ENCODE assay signal across 18 cellular contexts in the genomic region with DNA sequence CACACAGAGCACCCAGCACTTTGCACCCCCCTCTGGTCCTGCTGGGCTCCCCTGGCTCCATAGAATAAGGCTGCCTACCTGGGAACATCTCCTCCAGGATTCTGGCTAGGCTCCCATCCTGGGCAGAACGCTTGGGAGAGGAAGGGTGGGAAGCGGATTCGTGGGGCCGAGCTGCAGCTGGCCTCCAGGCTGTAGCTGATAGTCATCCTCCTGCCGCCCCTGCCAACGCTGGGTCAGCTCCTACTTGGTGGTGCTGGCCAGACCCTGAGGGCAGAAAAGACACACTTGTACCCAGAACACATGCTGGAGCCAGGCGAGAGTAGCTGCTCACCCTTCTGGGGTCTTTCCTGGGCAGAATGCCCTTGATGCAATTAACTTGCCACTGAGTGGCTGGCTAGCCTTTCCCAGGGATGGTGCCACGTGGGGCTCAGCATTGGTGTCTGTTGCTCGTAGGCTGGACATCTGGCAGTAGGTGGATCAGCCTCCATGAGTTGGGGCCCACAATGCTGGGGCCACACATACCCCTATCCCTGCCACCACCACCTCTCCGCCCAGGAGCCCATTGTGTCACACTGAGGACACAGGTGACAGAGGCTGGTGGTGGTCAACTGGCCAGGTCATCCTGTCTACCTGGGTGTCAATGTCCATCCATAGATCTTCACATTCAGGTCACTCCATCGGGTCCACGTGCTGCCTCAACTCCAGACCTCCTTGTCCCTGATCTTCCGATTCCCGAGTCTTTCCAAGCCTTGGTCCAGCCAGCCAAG.
DNase-seq lines count a peak whose midpoint lies in the region; ATAC-seq, FAIRE-seq and TF ChIP-seq lines count a peak whose summit lies in the region.
"Had no signal": no experiment of that assay in that cellular context is flagged by ENCODE, and none has a peak within 500 bp of the region (broad histone marks: within the 10 kb centered on the region; RNA-seq: fewer than 3 reads in every experiment).

No MANE protein-coding gene starts in this region.

- peak overlapping the region; percentile 75 to 94 (median 85) for H3K9ac ChIP-seq in BLaER1 treated with 17β-estradiol and CSF1 and Interleukin-3, amounts not matched to agents 10 nM and 100 nM
- H3K9ac ChIP-seq in HepG2 (ENCODE audit: insufficient read depth, low read depth, low read length) = no peak overlapping the region

- H3K36me3 ChIP-seq in BLaER1 treated with 17β-estradiol and CSF1 and Interleukin-3, amounts not matched to agents 10 nM and 100 nM = peaks cover 0 to 10% (median 0%) of the 10 kb centered on the region in 11 experiments; a peak in 4 of 22 replicates
- no peaks in the 10 kb centered on the region for H3K36me3 ChIP-seq in Peyer's patch
- H3K36me3 ChIP-seq in HepG2 (replicated peaks in 1 of 2; ENCODE audit: control insufficient read depth in 1 of 2, insufficient read depth in 2 of 2, low read length in 2 of 2) = no peaks in the 10 kb centered on the region
- H3K36me3 ChIP-seq in spleen = no peaks in the 10 kb centered on the region
- H3K36me3 ChIP-seq: MG63 had no signal

- H3K27me3 ChIP-seq in BLaER1 treated with 17β-estradiol and CSF1 and Interleukin-3, amounts not matched to agents 10 nM and 100 nM = no peaks in the 10 kb centered on the region
- no peaks in the 10 kb centered on the region for H3K27me3 ChIP-seq in Peyer's patch
- no peaks in the 10 kb centered on the region; a peak in 1 of 5 replicates for H3K27me3 ChIP-seq in HepG2 (ENCODE audit: control insufficient read depth in 1 of 2, insufficient read depth in 2 of 2, low read length in 2 of 2)
- no peaks in the 10 kb centered on the region for H3K27me3 ChIP-seq in spleen (replicated peaks in 1 of 7)
- H3K27me3 ChIP-seq: MG63 had no signal

- DNase-seq in Peyer's patch (peak in 2 of 3 donors; percentile 24 to 34), HepG2 (ENCODE audit: low spot score) (no peak), spleen (peak; percentile 86), progenitor cell of endocrine pancreas (ENCODE audit: low spot score, unreplicated experiment) (no peak), NCI-H1930 (lab: John Stamatoyannopoulos, UW) (no peak), NCI-H128 (lab: John Stamatoyannopoulos, UW; ENCODE audit: unreplicated experiment) (no peak)
- DNase-seq: amniotic stem cell; HCEC 1CT; mesenchymal stem cell; MG63; NCI-H1694 treated with DMSO at 0.1 percent for 48 hours; NK-92 treated with Interleukin-12 subunit alpha and Interleukin-12 subunit beta, amount 100 ng/mL, for 24 hours had no signal

- no peak for TF ChIP-seq POLR2A in Peyer's patch (IDR thresholded peaks at IDR 0.05)
- no peak for TF ChIP-seq POLR2A in HepG2 (IDR thresholded peaks at IDR 0.05; ENCODE audit: insufficient read depth in 1 of 2, low read depth in 2 of 2, low read length in 2 of 2)
- no peak for TF ChIP-seq POLR2A in spleen (IDR thresholded peaks at IDR 0.05)

- CTCF ChIA-PET in HepG2 (lab: Yijun Ruan, JAX; ENCODE audit: low intra/inter-chr PET ratio, low total read pairs) = no interaction called here

- 20% methylated on average over 14 of the region's 14 CpGs for WGBS in HepG2 (ENCODE audit: low lambda C conversion rate)
- WGBS in spleen, 5 donors = 78 to 94% (median 85%) methylated on average over 9 to 14 of the region's 14 CpGs

- intact Hi-C loops in HepG2 (cut with micrococcal nuclease; ENCODE audit: unreplicated experiment) (no loop called here), spleen (cut with DNase I; ENCODE audit: low total_unique reads) (no loop called here)

- in situ Hi-C loops in HepG2 (cut with HindIII; ENCODE audit: extremely low pct_ligation_motif_present, low pct_unique_long_range_greater_than_20kb) = no loop called here

- H4K20me1 ChIP-seq in BLaER1 treated with 17β-estradiol and CSF1 and Interleukin-3, amounts not matched to agents 10 nM and 100 nM = no peaks in the 10 kb centered on the region
- H4K20me1 ChIP-seq in HepG2 (ENCODE audit: insufficient read depth, low read length) = no peaks in the 10 kb centered on the region

- no TSS peak for BruUV-seq in HepG2 (replicated peaks; lab: Mats Ljungman, UMichigan)

- H3K27ac ChIP-seq in BLaER1 treated with 17β-estradiol and CSF1 and Interleukin-3, amounts not matched to agents 10 nM and 100 nM = peak overlapping the region; percentile 87 to 100 (median 98)
- peak overlapping the region in 2 of 4 donors; percentile 13 to 45 for H3K27ac ChIP-seq in Peyer's patch
- H3K27ac ChIP-seq in HepG2 (ENCODE audit: extremely low read length, insufficient read depth, low read length) = no peak overlapping the region
- H3K27ac ChIP-seq in spleen = peak overlapping the region in 7 of 8 donors; percentile 78 to 98 (median 93)

- no peaks in the 10 kb centered on the region for H3K27me3 Mint-ChIP-seq in progenitor cell of endocrine pancreas
- H3K27me3 Mint-ChIP-seq: central memory CD8-positive, alpha-beta T cell; stimulated activated naive CD8-positive, alpha-beta T cell treated with anti-CD3 and anti-CD28 coated beads, Interleukin-15, Interleukin-2, amounts not matched to agents 100 ng/mL and 50 ng/mL, for 24 hours had no signal

- peaks cover 2% of the 10 kb centered on the region for H3K9me3 Mint-ChIP-seq in progenitor cell of endocrine pancreas (ENCODE audit: low read depth)
- H3K9me3 Mint-ChIP-seq: central memory CD8-positive, alpha-beta T cell had no signal

- H3K4me1 Mint-ChIP-seq in progenitor cell of endocrine pancreas (ENCODE audit: low read depth) = no peaks in the 10 kb centered on the region
- H3K4me1 Mint-ChIP-seq: nephron had no signal

- no peaks in the 10 kb centered on the region for H3K36me3 Mint-ChIP-seq in progenitor cell of endocrine pancreas (ENCODE audit: insufficient read depth)
- H3K36me3 Mint-ChIP-seq: IgD-negative memory B cell had no signal

- TF ChIP-seq CTCF in Peyer's patch (IDR thresholded peaks at IDR 0.05) (no peak), HepG2 (CRISPR knock-in tag; IDR thresholded peaks at IDR 0.05) (no peak), spleen (IDR thresholded peaks at IDR 0.05 in 8 of 11, conservative IDR thresholded peaks at IDR 0.05 in 3 of 11) (no peak), progenitor cell of endocrine pancreas (IDR thresholded peaks at IDR 0.05; ENCODE audit: unreplicated experiment) (no peak)

- H3K27ac Mint-ChIP-seq in progenitor cell of endocrine pancreas = no peak overlapping the region
- H3K27ac Mint-ChIP-seq: nephron; stimulated activated naive CD8-positive, alpha-beta T cell treated with anti-CD3 and anti-CD28 coated beads, Interleukin-15, Interleukin-2, amounts not matched to agents 100 ng/mL and 50 ng/mL, for 24 hours had no signal

- H3K4me3 Mint-ChIP-seq in progenitor cell of endocrine pancreas (ENCODE audit: low read depth) = no peak overlapping the region
- H3K4me3 Mint-ChIP-seq: central memory CD8-positive, alpha-beta T cell; nephron; stimulated activated naive CD8-positive, alpha-beta T cell treated with anti-CD3 and anti-CD28 coated beads, Interleukin-15, Interleukin-2, amounts not matched to agents 100 ng/mL and 50 ng/mL, for 24 hours had no signal

- TF ChIP-seq RAD21 in HepG2 (CRISPR knock-in tag; IDR thresholded peaks at IDR 0.05) = no peak

- TF ChIP-seq EP300 in HepG2 (IDR thresholded peaks at IDR 0.05; ENCODE audit: low read depth in 2 of 2, low read length in 2 of 2) (no peak), HepG2 (CRISPR knock-in tag; IDR thresholded peaks at IDR 0.05; ENCODE audit: borderline replicate concordance) (no peak)

- POLR2A ChIA-PET in HepG2 (lab: Yijun Ruan, JAX) = no interaction called here

- ATAC-seq in HepG2 = peak; percentile 8

- no peaks in the 10 kb centered on the region for H3K79me2 ChIP-seq in HepG2 (ENCODE audit: insufficient read depth, low read length)

- H3K9me3 ChIP-seq in BLaER1 treated with 17β-estradiol and CSF1 and Interleukin-3, amounts not matched to agents 10 nM and 100 nM (replicated peaks in 1 of 11) = peaks cover 21 to 26% (median 25%) of the 10 kb centered on the region in 11 experiments
- peaks cover 0 to 12% (median 5%) of the 10 kb centered on the region in 4 donors for H3K9me3 ChIP-seq in Peyer's patch
- H3K9me3 ChIP-seq in HepG2 (ENCODE audit: low read length) = peaks cover 27% of the 10 kb centered on the region
- peaks cover 0 to 14% (median 12%) of the 10 kb centered on the region in 8 donors for H3K9me3 ChIP-seq in spleen

- peak overlapping the region in 8 of 10 experiments; percentile 16 to 52 (median 36); a peak in 12 of 20 replicates for H3K4me3 ChIP-seq in BLaER1 treated with 17β-estradiol and CSF1 and Interleukin-3, amounts not matched to agents 10 nM and 100 nM
- no peak overlapping the region for H3K4me3 ChIP-seq in Peyer's patch
- no peak overlapping the region for H3K4me3 ChIP-seq in HepG2 (replicated peaks in 1 of 3; ENCODE audit: insufficient read depth in 1 of 3, low read depth in 2 of 3, low read length in 3 of 3)
- H3K4me3 ChIP-seq in spleen = peak overlapping the region in 1 of 8 donors; percentile 53
- H3K4me3 ChIP-seq: MG63 had no signal

- FAIRE-seq in HepG2 (lab: Jason Lieb, UNC) = no peak
- FAIRE-seq: D721Med had no signal

- H3K4me1 ChIP-seq in BLaER1 treated with 17β-estradiol and CSF1 and Interleukin-3, amounts not matched to agents 10 nM and 100 nM = peaks cover 51 to 63% (median 60%) of the 10 kb centered on the region in 10 experiments
- H3K4me1 ChIP-seq in Peyer's patch (peaks cover 0 to 6% (median 0%) of the 10 kb centered on the region in 4 donors), HepG2 (ENCODE audit: insufficient read depth, low read length) (0 out of 2 replicates have a peak, but pooled peaks cover 6% of the 10 kb centered on the region), spleen (peaks cover 5 to 43% (median 27%) of the 10 kb centered on the region in 6 donors)

- no peak overlapping the region for H2AFZ ChIP-seq in HepG2 (ENCODE audit: low read length)

- peak overlapping the region; percentile 78 to 97 (median 91) for H3K4me2 ChIP-seq in BLaER1 treated with 17β-estradiol and CSF1 and Interleukin-3, amounts not matched to agents 10 nM and 100 nM
- H3K4me2 ChIP-seq in HepG2 (ENCODE audit: low read depth, low read length) = no peak overlapping the region

TF ChIP-seq in HepG2, 621 proteins besides CTCF, POLR2A, EP300 and RAD21:
- TF ChIP-seq ZFP36L2 (CRISPR knock-in tag; IDR thresholded peaks at IDR 0.05) = no peak
- no peak for TF ChIP-seq ZC3H4 (CRISPR knock-in tag; IDR thresholded peaks at IDR 0.05; ENCODE audit: borderline replicate concordance)
- TF ChIP-seq TOPORS (CRISPR knock-in tag; IDR thresholded peaks at IDR 0.05) = no peak

Comparison
In these comparisons a context has a peak if more than half of its experiments do, and no peak if none do; other contexts are left out.
1. H3K4me3 ChIP-seq: peak in BLaER1 treated with 17β-estradiol and CSF1 and Interleukin-3, amounts not matched to agents 10 nM and 100 nM (8 of 10); none in Peyer's patch (0 of 4) and HepG2 (0 of 3).
2. DNase-seq: peak in Peyer's patch (2 of 3) and spleen (single experiment); none in HepG2 (single experiment), progenitor cell of endocrine pancreas (single experiment), NCI-H1930 (0 of 2) and NCI-H128 (single experiment).